32 cellular contexts compared by ENCODE assay signal in genomic region chr16:68695575-68695974, GRCh38. TPM values are rescaled to one million over a fixed set of nuclear protein-coding genes. Genes with fewer than 3 reads are reported as not detected.
"Had no signal": no experiment of that assay in that cellular context is flagged by ENCODE, and none has a peak within 500 bp of the region (broad histone marks: within the 10 kb centered on the region; RNA-seq: fewer than 3 reads in every experiment).

No MANE protein-coding gene starts in this region.

- H3K27me3 ChIP-seq: adrenal gland, body of pancreas, brain microvascular endothelial cell, breast epithelium, cardiac muscle cell had no signal

- FAIRE-seq: astrocyte, colon, TTC549 had no signal

- H3K36me3 ChIP-seq: adrenal gland, brain microvascular endothelial cell, breast epithelium had no signal

- H3K27ac ChIP-seq: adrenal gland, body of pancreas, brain microvascular endothelial cell, breast epithelium, cardiac muscle cell had no signal

- DNase-seq: activated CD4-positive, alpha-beta memory T cell treated with anti-CD3 and anti-CD28 coated beads, Interleukin-2, amount 10 ng/mL, durations not matched to agents 7 days and 5 days; activated CD4-positive, alpha-beta T cell treated with anti-CD3 and anti-CD28 coated beads for 1 hour; activated CD4-positive, alpha-beta T cell treated with anti-CD3 and anti-CD28 coated beads for 36 hours; activated CD4-positive, alpha-beta T cell treated with anti-CD3 and anti-CD28 coated beads for 48 hours; activated CD4-positive, alpha-beta T cell treated with anti-CD3 and anti-CD28 coated beads, Interleukin-2, amount 10 ng/mL, durations not matched to agents 7 days and 5 days; activated CD4-positive, alpha-beta T cell treated with anti-CD3 and anti-CD28 coated beads, Interleukin-2, amount 50 U/mL, for 48 hours; activated CD4-positive, CD25-positive, alpha-beta regulatory T cell; activated CD8-positive, alpha-beta memory T cell treated with anti-CD3 and anti-CD28 coated beads for 24 hours; activated CD8-positive, alpha-beta memory T cell treated with anti-CD3 and anti-CD28 coated beads, Interleukin-2, amount 10 ng/mL, durations not matched to agents 7 days and 5 days; activated CD8-positive, alpha-beta memory T cell treated with anti-CD3 and anti-CD28 coated beads, Interleukin-2, amount 50 U/mL, for 48 hours; activated CD8-positive, alpha-beta T cell treated with anti-CD3 and anti-CD28 coated beads, Interleukin-2, amount 10 ng/mL, durations not matched to agents 7 days and 5 days; activated effector memory CD4-positive, alpha-beta T cell treated with anti-CD3 and anti-CD28 coated beads, Interleukin-2, amount 50 U/mL, for 16 hours; activated gamma-delta T cell treated with Interleukin-2 at 50 U/mL for 16 hours; activated naive CD4-positive, alpha-beta T cell; activated naive CD4-positive, alpha-beta T cell treated with anti-CD3 and anti-CD28 coated beads for 36 hours; activated naive CD4-positive, alpha-beta T cell treated with anti-CD3 and anti-CD28 coated beads, Interleukin-2, amount 50 U/mL, for 16 hours; activated naive CD8-positive, alpha-beta T cell treated with anti-CD3 and anti-CD28 coated beads for 36 hours; activated T-cell treated with anti-CD3 and anti-CD28 coated beads, Interleukin-2, amount 50 U/mL, for 4 hours; activated T-cell treated with anti-CD3 and anti-CD28 coated beads, Interleukin-2, amount 50 U/mL, for 72 hours; adrenal gland; amniotic stem cell; aorta; body of pancreas; brain microvascular endothelial cell; caudate nucleus; T-cell; T-helper 17 cell had no signal

- H3K4me3 ChIP-seq: adrenal gland, body of pancreas, breast epithelium, cardiac muscle cell had no signal

- H3K4me1 ChIP-seq: adrenal gland, body of pancreas, breast epithelium had no signal

- H3K9me3 ChIP-seq: adrenal gland, body of pancreas, breast epithelium had no signal

RNA-seq across cellular contexts. Expression of gene CDH1, which starts 41.5 kb away (rescaled TPM):
- total RNA-seq: activated CD8-positive, alpha-beta T cell treated with anti-CD3 and anti-CD28 coated beads, Interleukin-2, amount 10 ng/mL, durations not matched to agents 7 days and 5 days had no signal

RNA-seq across cellular contexts. Expression of gene CDH3, which starts 50.5 kb away (rescaled TPM):
- total RNA-seq: activated CD8-positive, alpha-beta T cell treated with anti-CD3 and anti-CD28 coated beads, Interleukin-2, amount 10 ng/mL, durations not matched to agents 7 days and 5 days had no signal
